In genomic region chr20:4720121-4720976, GRCh38 we compare ENCODE assay signal across 8 cellular contexts. TPM values are rescaled to one million over a fixed set of nuclear protein-coding genes. Genes with fewer than 3 reads are reported as not detected.
DNase-seq lines count a peak whose midpoint lies in the region; ATAC-seq and TF ChIP-seq lines count a peak whose summit lies in the region.

No MANE protein-coding gene starts in this region.

- H3K4me1 ChIP-seq in adipocyte (ENCODE audit: control insufficient read depth, insufficient read depth, low read length) = peaks cover 16% of the 10 kb centered on the region
- peaks cover 0 to 19% (median 5%) of the 10 kb centered on the region in 12 donors for H3K4me1 ChIP-seq in heart left ventricle
- H3K4me1 ChIP-seq in psoas muscle = no peaks in the 10 kb centered on the region
- peaks cover 0 to 8% of the 10 kb centered on the region in 2 donors for H3K4me1 ChIP-seq in uterus

- peak; percentile 80 to 90 (median 85) for ATAC-seq in heart left ventricle
- peak; percentile 84 to 95 (median 88) for ATAC-seq in psoas muscle

- intact Hi-C loops in heart left ventricle (cut with DNase I) (loop anchor here (1.0 to 10.0 kb wide), 5 partner anchors 112 to 616 kb away; no protein-coding TSS in a partner anchor), psoas muscle (cut with DNase I) (loop anchor here (1.0 to 2.0 kb wide), 2 partner anchors 112 to 113 kb away; no protein-coding TSS in a partner anchor), uterus (cut with DNase I; ENCODE audit: low total_unique reads) (loop anchor here (2.0 kb wide), 1 partner anchor 114 kb away; no protein-coding TSS in a partner anchor)

- WGBS in heart left ventricle, 4 donors = 10 to 16% (median 13%) methylated on average over 15 of the region's 15 CpGs
- WGBS in psoas muscle, 3 donors = 12 to 13% (median 12%) methylated on average over 15 of the region's 15 CpGs

- DNase-seq in GM10248 (ENCODE audit: extremely low spot score) (peak; percentile 94), HCEC 1CT (peak; percentile 57), MG63 (peak; percentile 42), SW 1271 (lab: John Stamatoyannopoulos, UW) (peak; percentile 27 to 61), adipocyte (ENCODE audit: low read depth) (peak; percentile 96), heart left ventricle (peak; percentile 65 to 84 (median 79)), psoas muscle (peak; percentile 69 to 81), uterus (peak; percentile 76 to 84)

- H3K9ac ChIP-seq in adipocyte (ENCODE audit: low read length) = peak overlapping the region; percentile 88

- TF ChIP-seq POLR2A in heart left ventricle (IDR thresholded peaks at IDR 0.05) (no peak), uterus (IDR thresholded peaks at IDR 0.05) (no peak)

- TF ChIP-seq CTCF in GM10248 (IDR thresholded peaks at IDR 0.05; ENCODE audit: control extremely low read depth, extremely low read depth, low read depth, missing control alignments) = peak; percentile 74
- peak; percentile 40 to 84 (median 73) for TF ChIP-seq CTCF in heart left ventricle (IDR thresholded peaks at IDR 0.05)
- TF ChIP-seq CTCF in psoas muscle (IDR thresholded peaks at IDR 0.05) = peak; percentile 81
- TF ChIP-seq CTCF in uterus (IDR thresholded peaks at IDR 0.05) = peak; percentile 67 to 87 (median 80)

- H3K27me3 ChIP-seq in MG63 (no peaks in the 10 kb centered on the region), adipocyte (replicated peaks; ENCODE audit: control insufficient read depth, insufficient read depth, low read length) (no peaks in the 10 kb centered on the region), heart left ventricle (no peaks in the 10 kb centered on the region), psoas muscle (ENCODE audit: insufficient read depth in 3 of 3, low read length in 2 of 3) (no peaks in the 10 kb centered on the region), uterus (no peaks in the 10 kb centered on the region)

- H3K4me3 ChIP-seq in MG63 (no peak overlapping the region), adipocyte (ENCODE audit: low read length) (no peak overlapping the region), heart left ventricle (peak overlapping the region in 1 of 12 donors; percentile 15), psoas muscle (peak overlapping the region; percentile 8), uterus (no peak overlapping the region)

- CTCF ChIA-PET in GM10248 (lab: Yijun Ruan, JAX) = interaction anchor here (0.7 to 9.7 kb wide), 25 partner anchors 9 to 610 kb away, joined by 3 to 120 read pairs (median 4); no protein-coding TSS in a partner anchor

- peak overlapping the region; percentile 27 to 90 (median 48) for H3K27ac ChIP-seq in heart left ventricle
- no peak overlapping the region for H3K27ac ChIP-seq in psoas muscle
- peak overlapping the region; percentile 82 to 94 for H3K27ac ChIP-seq in uterus

- H3K36me3 ChIP-seq in MG63 = no peaks in the 10 kb centered on the region
- no peaks in the 10 kb centered on the region for H3K36me3 ChIP-seq in adipocyte (ENCODE audit: control insufficient read depth, insufficient read depth, low read length, severe bottlenecking)
- H3K36me3 ChIP-seq in heart left ventricle = no peaks in the 10 kb centered on the region
- H3K36me3 ChIP-seq in psoas muscle (ENCODE audit: insufficient read depth in 1 of 2, low read depth in 1 of 2) = no peaks in the 10 kb centered on the region
- H3K36me3 ChIP-seq in uterus = no peaks in the 10 kb centered on the region

- POLR2A ChIA-PET in GM10248 (lab: Yijun Ruan, JAX) = no interaction called here

- H3K9me3 ChIP-seq in MG63 (no peaks in the 10 kb centered on the region), adipocyte (ENCODE audit: control insufficient read depth, low read length) (no peaks in the 10 kb centered on the region), heart left ventricle (peaks cover 0 to 5% (median 0%) of the 10 kb centered on the region in 12 donors), psoas muscle (no peaks in the 10 kb centered on the region), uterus (no peaks in the 10 kb centered on the region)

RNA-seq across cellular contexts. Expression of gene PRND, which starts 1.4 kb away (rescaled TPM):
- total RNA-seq in MG63 (2014; rRNA removed; shearing (Covaris generic); ENCODE audit: low replicate concordance) = not detected in 2 replicates
- total RNA-seq in heart left ventricle = under 1 TPM in 4 of 9 donors, not detected in 5; 0.06 to 0.45 (median 0.25) TPM
- not detected for polyA plus RNA-seq in heart left ventricle
- not detected for total RNA-seq in psoas muscle
- polyA plus RNA-seq in psoas muscle = not detected
- 10 to 100 TPM in 1 of 4 donors, 1 to 10 TPM in 2, not detected in 1; 1.0 to 14.9 (median 1.8) TPM for total RNA-seq in uterus

RNA-seq across cellular contexts. Expression of gene PRNP, which starts 34.1 kb away (rescaled TPM):
- 144 and 147 TPM in 2 replicates for total RNA-seq in MG63 (2014; rRNA removed; shearing (Covaris generic); ENCODE audit: low replicate concordance)
- total RNA-seq in heart left ventricle = 100 to 1,000 TPM; 127 to 247 (median 158) TPM
- polyA plus RNA-seq in heart left ventricle = 100 to 1,000 TPM in 1 of 2 donors, 10 to 100 TPM in 1; 78.8 to 137 TPM
- total RNA-seq in psoas muscle = 100 to 1,000 TPM in 1 of 4 donors, 10 to 100 TPM in 3; 45.0 to 123 (median 49.6) TPM
- polyA plus RNA-seq in psoas muscle = 10 to 100 TPM; 32.7 to 44.1 (median 35.0) TPM
- total RNA-seq in uterus = 100 to 1,000 TPM; 115 to 192 (median 150) TPM

Comparison
In these comparisons a context has a peak if more than half of its experiments do, and no peak if none do; other contexts are left out.
1. DNase-seq: peak in every context shown above with its lines; median percentile 96 in adipocyte; 94 in GM10248; 80 in uterus; 79 in heart left ventricle; 75 in psoas muscle; 57 in HCEC 1CT; 44 in SW 1271; 42 in MG63.